ENCODE assay signal across 21 cellular contexts in the genomic region with DNA sequence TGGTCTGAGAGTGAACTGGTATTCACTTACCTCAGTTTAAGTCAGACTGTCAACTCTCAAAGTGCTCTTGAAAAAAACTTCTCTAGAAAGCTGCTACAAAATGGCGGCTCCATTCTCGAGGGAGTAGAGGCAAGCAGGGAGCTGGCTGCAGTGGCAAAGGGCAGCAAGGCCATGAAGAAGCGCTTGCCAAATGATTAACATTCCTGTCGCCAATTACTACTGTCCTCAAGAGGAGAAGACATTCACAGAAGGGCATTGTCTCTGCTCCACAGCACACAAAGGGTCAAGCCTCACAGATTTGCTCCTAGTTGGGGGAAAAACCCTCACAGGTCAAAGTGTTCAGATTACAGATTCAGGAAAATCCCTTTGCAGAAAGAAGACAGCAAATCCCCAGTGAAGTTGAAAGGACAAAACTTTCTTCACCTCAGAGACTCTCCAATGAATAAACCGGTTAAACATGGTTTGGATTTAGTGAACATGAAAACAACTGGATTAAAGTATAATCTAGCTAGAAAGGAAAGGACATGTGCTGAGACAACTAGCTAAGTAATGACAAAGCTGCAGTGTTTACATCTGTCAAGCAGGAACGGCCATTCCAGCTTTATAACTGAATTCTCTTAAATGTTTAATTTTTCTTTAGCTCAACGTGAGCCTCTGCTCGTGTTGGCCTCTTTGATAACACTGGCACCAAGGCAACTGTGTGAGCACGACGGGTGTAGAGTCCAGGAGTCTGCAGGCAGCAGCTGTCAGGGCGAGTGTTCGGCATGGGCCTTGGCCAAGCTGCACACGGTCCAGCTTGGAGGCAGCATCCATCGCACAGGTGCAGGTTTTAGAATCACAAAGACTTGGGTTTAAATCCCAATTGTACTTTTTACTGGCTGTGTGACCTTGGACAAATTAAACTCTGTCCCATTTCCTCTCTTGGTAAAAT. TPM values are rescaled to one million over a fixed set of nuclear protein-coding genes. Genes with fewer than 3 reads are reported as not detected.
DNase-seq lines count a peak whose midpoint lies in the region; ATAC-seq, FAIRE-seq and TF ChIP-seq lines count a peak whose summit lies in the region.
"Had no signal": no experiment of that assay in that cellular context is flagged by ENCODE, and none has a peak within 500 bp of the region (broad histone marks: within the 10 kb centered on the region; RNA-seq: fewer than 3 reads in every experiment).

No MANE protein-coding gene starts in this region.

- no peaks in the 10 kb centered on the region for H3K4me1 ChIP-seq in esophagus muscularis mucosa
- H3K4me1 ChIP-seq: stomach had no signal

- no peaks in the 10 kb centered on the region for H3K9me3 ChIP-seq in esophagus muscularis mucosa
- H3K9me3 ChIP-seq: stomach had no signal

- TF ChIP-seq POLR2A in GM12891 (IDR thresholded peaks at IDR 0.05; ENCODE audit: low read depth, low read length) (no peak), esophagus muscularis mucosa (IDR thresholded peaks at IDR 0.05; ENCODE audit: low read depth) (no peak)

- H3K27me3 Mint-ChIP-seq in progenitor cell of endocrine pancreas = no peaks in the 10 kb centered on the region

- H3K9me3 Mint-ChIP-seq in progenitor cell of endocrine pancreas (ENCODE audit: low read depth) = no peaks in the 10 kb centered on the region
- H3K9me3 Mint-ChIP-seq: endodermal cell had no signal

- H3K4me3 Mint-ChIP-seq in progenitor cell of endocrine pancreas (ENCODE audit: low read depth) = no peak overlapping the region
- H3K4me3 Mint-ChIP-seq: endodermal cell had no signal

- ATAC-seq in HG02610 (IDR thresholded peaks at IDR 0.05; ENCODE audit: unreplicated experiment) (peak; percentile 69), GM18909 (IDR thresholded peaks at IDR 0.05; ENCODE audit: poor library complexity, unreplicated experiment) (no peak)
- ATAC-seq: left ventricle myocardium superior had no signal

- no peak for DNase-seq in GM12891 (ENCODE audit: insufficient read length, low spot score)
- DNase-seq in iris pigment epithelial cell (ENCODE audit: low read depth) = peak; percentile 9
- DNase-seq in progenitor cell of endocrine pancreas (ENCODE audit: low spot score, unreplicated experiment) = no peak
- no peak for DNase-seq in dermis blood vessel endothelial cell
- DNase-seq in D721Med (ENCODE audit: insufficient read length, low spot score) = no peak
- DNase-seq in esophagus muscularis mucosa (ENCODE audit: extremely low spot score) = no peak
- DNase-seq: activated CD4-positive, CD25-positive, alpha-beta regulatory T cell; activated gamma-delta T cell; COR-L47; endodermal cell; left ventricle myocardium superior; NCI-H1694; SHP77 treated with DMSO at 0.1 percent for 48 hours; stimulated activated CD4-positive, alpha-beta T cell treated with anti-CD3 and anti-CD28 coated beads, Interleukin-15, amount 100 ng/mL, for 24 hours; stomach had no signal

- H3K27ac ChIP-seq in esophagus muscularis mucosa (replicated peaks in 1 of 4) = no peak overlapping the region
- H3K27ac ChIP-seq: stomach had no signal

- TF ChIP-seq CTCF in progenitor cell of endocrine pancreas (IDR thresholded peaks at IDR 0.05; ENCODE audit: unreplicated experiment) (no peak), D721Med (IDR thresholded peaks at IDR 0.05; ENCODE audit: insufficient read depth, missing control alignments) (no peak), esophagus muscularis mucosa (IDR thresholded peaks at IDR 0.05) (no peak)

- WGBS in esophagus muscularis mucosa = 70% methylated on average over 11 of the region's 14 CpGs

- peak overlapping the region; percentile 8 for H3K27ac Mint-ChIP-seq in progenitor cell of endocrine pancreas
- H3K27ac Mint-ChIP-seq: endodermal cell had no signal

- no peak for TF ChIP-seq EP300 in esophagus muscularis mucosa (IDR thresholded peaks at IDR 0.05)

- H3K4me1 Mint-ChIP-seq in progenitor cell of endocrine pancreas (ENCODE audit: low read depth) = peaks cover 5% of the 10 kb centered on the region

- intact Hi-C loops in esophagus muscularis mucosa (cut with DNase I) = no loop called here

- FAIRE-seq in GM12891 (lab: Jason Lieb, UNC) = peak; percentile 16
- no peak for FAIRE-seq in D721Med (lab: Jason Lieb, UNC)
- FAIRE-seq: H54 had no signal

- no peak overlapping the region for H3K4me3 ChIP-seq in esophagus muscularis mucosa
- H3K4me3 ChIP-seq: stomach had no signal

- H3K36me3 Mint-ChIP-seq in progenitor cell of endocrine pancreas (ENCODE audit: insufficient read depth) = peaks cover 2% of the 10 kb centered on the region

- H3K36me3 ChIP-seq in esophagus muscularis mucosa = peaks cover 0 to 13% (median 4%) of the 10 kb centered on the region in 4 donors

- no peaks in the 10 kb centered on the region for H3K27me3 ChIP-seq in esophagus muscularis mucosa
- H3K27me3 ChIP-seq: stomach had no signal

TF ChIP-seq in GM12891, 5 proteins besides CTCF, POLR2A, EP300 and RAD21:
- TF ChIP-seq POLR2AphosphoS5 (IDR thresholded peaks at IDR 0.05; ENCODE audit: low read depth, low read length) = no peak
- TF ChIP-seq PAX5 (IDR thresholded peaks at IDR 0.05; ENCODE audit: insufficient read depth, low read length, severe bottlenecking) = no peak
TF ChIP-seq in GM12891: peak in this region for 0.

RNA-seq across cellular contexts. Expression of gene NR2E1, which starts 37.6 kb away (rescaled TPM):
- not detected for polyA plus RNA-seq in GM12891 (2012; ENCODE audit: low read depth, missing spikeins)
- total RNA-seq in progenitor cell of endocrine pancreas (not detected in 2 replicates), dermis blood vessel endothelial cell (not detected in 2 replicates), esophagus muscularis mucosa (not detected)
- total RNA-seq: chondrocyte; endodermal cell; fibroblast of villous mesenchyme; left ventricle myocardium superior; stomach; T-helper 2 cell treated with Interferon-gamma antibody and Interleukin-4, amounts not matched to agents 100 ng/mL and 5 ng/mL, for 36 hours had no signal
- polyA plus RNA-seq: stomach had no signal

RNA-seq across cellular contexts. Expression of gene SNX3, which starts 57.4 kb away (rescaled TPM):
- 68.9 TPM for polyA plus RNA-seq in GM12891 (2012; ENCODE audit: low read depth, missing spikeins)
- total RNA-seq in progenitor cell of endocrine pancreas (84.1 and 95.5 TPM in 2 replicates), dermis blood vessel endothelial cell (212 and 228 TPM in 2 replicates), esophagus muscularis mucosa (100 to 1,000 TPM; 148 to 176 (median 151) TPM)
